13 cellular contexts compared by ENCODE assay signal in the genomic region with DNA sequence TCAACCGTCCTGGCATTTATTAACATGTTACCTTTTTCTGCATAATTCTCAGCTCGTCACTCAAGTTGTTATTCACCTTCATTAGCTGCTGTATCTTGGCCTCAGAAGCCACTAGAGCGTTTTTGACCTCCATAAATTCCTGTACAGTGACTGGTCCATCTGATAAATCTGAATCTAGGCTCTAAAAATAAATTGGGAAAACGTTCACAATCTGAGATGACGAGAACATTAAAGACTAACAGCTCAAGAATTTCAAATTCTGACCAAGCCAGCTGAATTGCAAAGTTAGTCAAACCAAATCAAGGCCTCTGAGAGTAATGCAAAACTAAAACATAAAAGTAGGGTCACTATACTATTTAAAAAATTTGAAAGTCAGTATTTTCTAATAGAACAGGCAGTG. TPM values are rescaled to one million over a fixed set of nuclear protein-coding genes. Genes with fewer than 3 reads are reported as not detected.
DNase-seq lines count a peak whose midpoint lies in the region; ATAC-seq and TF ChIP-seq lines count a peak whose summit lies in the region.
"Had no signal": no experiment of that assay in that cellular context is flagged by ENCODE, and none has a peak within 500 bp of the region (broad histone marks: within the 10 kb centered on the region; RNA-seq: fewer than 3 reads in every experiment).

No MANE protein-coding gene starts in this region.

- peaks cover 25% of the 10 kb centered on the region for H3K4me1 Mint-ChIP-seq in CD8-positive, alpha-beta T cell (ENCODE audit: low read depth)

- peaks cover 9 to 72% (median 15%) of the 10 kb centered on the region in 4 donors for H3K36me3 ChIP-seq in sigmoid colon
- peaks cover 41% of the 10 kb centered on the region for H3K36me3 ChIP-seq in CD8-positive, alpha-beta T cell (ENCODE audit: insufficient read depth, low read length)

- H3K27ac ChIP-seq in sigmoid colon, result peak overlapping the region; percentile 49 to 77 (median 71)
- H3K27ac ChIP-seq in CD8-positive, alpha-beta T cell (ENCODE audit: low read depth, low read length), result no peak overlapping the region

- CTCF ChIA-PET in CD8-positive, alpha-beta T cell (lab: Charles Lee), result no interaction called here

- H3K36me3 Mint-ChIP-seq in CD8-positive, alpha-beta T cell, result peaks cover 94% of the 10 kb centered on the region

- no peak overlapping the region for H3K27ac Mint-ChIP-seq in CD8-positive, alpha-beta T cell
- H3K27ac Mint-ChIP-seq: activated CD4-positive, alpha-beta T cell treated with anti-CD3 and anti-CD28 coated beads, Interleukin-2, amount 10 ng/mL, durations not matched to agents 7 days and 5 days had no signal

- TF ChIP-seq EP300 in sigmoid colon (IDR thresholded peaks at IDR 0.05), result no peak

- no peaks in the 10 kb centered on the region for H3K27me3 ChIP-seq in sigmoid colon
- no peaks in the 10 kb centered on the region for H3K27me3 ChIP-seq in CD8-positive, alpha-beta T cell (ENCODE audit: insufficient read depth, low read length)

- no peak overlapping the region for H3K4me3 Mint-ChIP-seq in CD8-positive, alpha-beta T cell
- H3K4me3 Mint-ChIP-seq: activated CD4-positive, alpha-beta T cell treated with anti-CD3 and anti-CD28 coated beads, Interleukin-2, amount 10 ng/mL, durations not matched to agents 7 days and 5 days had no signal

- DNase-seq in GM03348 (ENCODE audit: low spot score), result peak; percentile 79
- DNase-seq in fibroblast of pulmonary artery (ENCODE audit: low read depth), result peak; percentile 81
- no peak for DNase-seq in sigmoid colon
- no peak for DNase-seq in CD8-positive, alpha-beta T cell
- no peak for DNase-seq in activated CD4-positive, CD25-positive, alpha-beta regulatory T cell treated with anti-CD3 and anti-CD28 coated beads, Interleukin-2, amount 50 U/mL, for 72 hours
- DNase-seq: activated CD4-positive, alpha-beta T cell treated with anti-CD3 and anti-CD28 coated beads, Interleukin-2, amount 10 ng/mL, durations not matched to agents 7 days and 5 days; aorta; GF-D8; NCI-H1092; stimulated activated naive CD8-positive, alpha-beta T cell treated with anti-CD3 and anti-CD28 coated beads, Interleukin-15, Interleukin-2, amounts not matched to agents 100 U/mL and 50 U/mL, for 24 hours had no signal

- TF ChIP-seq CTCF in fibroblast of pulmonary artery (IDR thresholded peaks at IDR 0.05; ENCODE audit: low read length, missing control alignments), result no peak
- no peak for TF ChIP-seq CTCF in sigmoid colon (IDR thresholded peaks at IDR 0.05)
- no peak for TF ChIP-seq CTCF in CD8-positive, alpha-beta T cell (IDR thresholded peaks at IDR 0.05)

- POLR2A ChIA-PET in CD8-positive, alpha-beta T cell (lab: Charles Lee), result no interaction called here

- H3K9me3 ChIP-seq in sigmoid colon, result no peaks in the 10 kb centered on the region
- H3K9me3 ChIP-seq in CD8-positive, alpha-beta T cell (ENCODE audit: low read length), result no peaks in the 10 kb centered on the region

- H3K4me3 ChIP-seq in fibroblast of pulmonary artery (replicated peaks; ENCODE audit: low read depth, low read length) (no peak overlapping the region), sigmoid colon (no peak overlapping the region)
- no peak overlapping the region for H3K4me3 ChIP-seq in CD8-positive, alpha-beta T cell (ENCODE audit: low read depth, low read length)

- peak; percentile 79 for ATAC-seq in SK-N-SH treated with all-trans-retinoic acid at 6 μM for 48 hours
- no peak for ATAC-seq in GM21360 (IDR thresholded peaks at IDR 0.05; ENCODE audit: unreplicated experiment)
- no peak for ATAC-seq in HG03280 (IDR thresholded peaks at IDR 0.05; ENCODE audit: unreplicated experiment)
- no peak for ATAC-seq in CD8-positive, alpha-beta T cell
- ATAC-seq: stimulated activated naive CD8-positive, alpha-beta T cell treated with anti-CD3 and anti-CD28 coated beads, Interleukin-15, Interleukin-2, amounts not matched to agents 100 U/mL and 50 U/mL, for 24 hours had no signal

- no peaks in the 10 kb centered on the region for H3K27me3 Mint-ChIP-seq in CD8-positive, alpha-beta T cell (ENCODE audit: low read depth)
- H3K27me3 Mint-ChIP-seq: activated CD4-positive, alpha-beta T cell treated with anti-CD3 and anti-CD28 coated beads, Interleukin-2, amount 10 ng/mL, durations not matched to agents 7 days and 5 days had no signal

- WGBS in sigmoid colon, 2 donors, result 83 to 88% methylated on average over 5 of the region's 5 CpGs

- H3K9me3 Mint-ChIP-seq in CD8-positive, alpha-beta T cell, result no peaks in the 10 kb centered on the region
- H3K9me3 Mint-ChIP-seq: activated CD4-positive, alpha-beta T cell treated with anti-CD3 and anti-CD28 coated beads, Interleukin-2, amount 10 ng/mL, durations not matched to agents 7 days and 5 days had no signal

- TF ChIP-seq POLR2A in sigmoid colon (IDR thresholded peaks at IDR 0.05), result no peak

- intact Hi-C loops in sigmoid colon (cut with DNase I), result no loop called here
- intact Hi-C loops in CD8-positive, alpha-beta T cell (cut with DNase I, micrococcal nuclease), result no loop called here

- H3K4me1 ChIP-seq in sigmoid colon, result peaks cover 0 to 69% (median 57%) of the 10 kb centered on the region in 4 donors
- peaks cover 11% of the 10 kb centered on the region for H3K4me1 ChIP-seq in CD8-positive, alpha-beta T cell (ENCODE audit: insufficient read depth, low read length)

TF ChIP-seq in SK-N-SH treated with all-trans-retinoic acid at 6 μM for 48 hours, 23 proteins besides CTCF, POLR2A, EP300 and RAD21:
- TF ChIP-seq ZNF70 (CRISPR knock-in tag; IDR thresholded peaks at IDR 0.05) (no peak), ISL1 (CRISPR knock-in tag; IDR thresholded peaks at IDR 0.05) (0 out of 2 replicates have a peak, but pooled peaks have one; percentile 41), ZFP30 (CRISPR knock-in tag; IDR thresholded peaks at IDR 0.05) (no peak), GLIS3 (CRISPR knock-in tag; IDR thresholded peaks at IDR 0.05) (no peak), ZC3H10 (CRISPR knock-in tag; IDR thresholded peaks at IDR 0.05) (no peak), ZNF8 (CRISPR knock-in tag; IDR thresholded peaks at IDR 0.05) (no peak), TCF4 (CRISPR knock-in tag; IDR thresholded peaks at IDR 0.05; ENCODE audit: borderline replicate concordance) (no peak), BACH2 (CRISPR knock-in tag; IDR thresholded peaks at IDR 0.05; ENCODE audit: borderline replicate concordance) (no peak), ARNTL (CRISPR knock-in tag; IDR thresholded peaks at IDR 0.05; ENCODE audit: borderline replicate concordance, low read depth) (no peak)
- TF ChIP-seq, protein P1, sequence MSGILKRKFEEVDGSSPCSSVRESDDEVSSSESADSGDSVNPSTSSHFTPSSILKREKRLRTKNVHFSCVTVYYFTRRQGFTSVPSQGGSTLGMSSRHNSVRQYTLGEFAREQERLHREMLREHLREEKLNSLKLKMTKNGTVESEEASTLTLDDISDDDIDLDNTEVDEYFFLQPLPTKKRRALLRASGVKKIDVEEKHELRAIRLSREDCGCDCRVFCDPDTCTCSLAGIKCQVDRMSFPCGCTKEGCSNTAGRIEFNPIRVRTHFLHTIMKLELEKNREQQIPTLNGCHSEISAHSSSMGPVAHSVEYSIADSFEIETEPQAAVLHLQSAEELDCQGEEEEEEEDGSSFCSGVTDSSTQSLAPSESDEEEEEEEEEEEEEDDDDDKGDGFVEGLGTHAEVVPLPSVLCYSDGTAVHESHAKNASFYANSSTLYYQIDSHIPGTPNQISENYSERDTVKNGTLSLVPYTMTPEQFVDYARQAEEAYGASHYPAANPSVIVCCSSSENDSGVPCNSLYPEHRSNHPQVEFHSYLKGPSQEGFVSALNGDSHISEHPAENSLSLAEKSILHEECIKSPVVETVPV (CRISPR knock-in tag; IDR thresholded peaks at IDR 0.05), result no peak
- TF ChIP-seq, protein P2, sequence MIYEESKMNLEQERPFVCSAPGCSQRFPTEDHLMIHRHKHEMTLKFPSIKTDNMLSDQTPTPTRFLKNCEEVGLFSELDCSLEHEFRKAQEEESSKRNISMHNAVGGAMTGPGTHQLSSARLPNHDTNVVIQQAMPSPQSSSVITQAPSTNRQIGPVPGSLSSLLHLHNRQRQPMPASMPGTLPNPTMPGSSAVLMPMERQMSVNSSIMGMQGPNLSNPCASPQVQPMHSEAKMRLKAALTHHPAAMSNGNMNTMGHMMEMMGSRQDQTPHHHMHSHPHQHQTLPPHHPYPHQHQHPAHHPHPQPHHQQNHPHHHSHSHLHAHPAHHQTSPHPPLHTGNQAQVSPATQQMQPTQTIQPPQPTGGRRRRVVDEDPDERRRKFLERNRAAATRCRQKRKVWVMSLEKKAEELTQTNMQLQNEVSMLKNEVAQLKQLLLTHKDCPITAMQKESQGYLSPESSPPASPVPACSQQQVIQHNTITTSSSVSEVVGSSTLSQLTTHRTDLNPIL (CRISPR knock-in tag; IDR thresholded peaks at IDR 0.05; ENCODE audit: low read depth), result 0 out of 2 replicates have a peak, but pooled peaks have one; percentile 53
- TF ChIP-seq, protein P3, sequence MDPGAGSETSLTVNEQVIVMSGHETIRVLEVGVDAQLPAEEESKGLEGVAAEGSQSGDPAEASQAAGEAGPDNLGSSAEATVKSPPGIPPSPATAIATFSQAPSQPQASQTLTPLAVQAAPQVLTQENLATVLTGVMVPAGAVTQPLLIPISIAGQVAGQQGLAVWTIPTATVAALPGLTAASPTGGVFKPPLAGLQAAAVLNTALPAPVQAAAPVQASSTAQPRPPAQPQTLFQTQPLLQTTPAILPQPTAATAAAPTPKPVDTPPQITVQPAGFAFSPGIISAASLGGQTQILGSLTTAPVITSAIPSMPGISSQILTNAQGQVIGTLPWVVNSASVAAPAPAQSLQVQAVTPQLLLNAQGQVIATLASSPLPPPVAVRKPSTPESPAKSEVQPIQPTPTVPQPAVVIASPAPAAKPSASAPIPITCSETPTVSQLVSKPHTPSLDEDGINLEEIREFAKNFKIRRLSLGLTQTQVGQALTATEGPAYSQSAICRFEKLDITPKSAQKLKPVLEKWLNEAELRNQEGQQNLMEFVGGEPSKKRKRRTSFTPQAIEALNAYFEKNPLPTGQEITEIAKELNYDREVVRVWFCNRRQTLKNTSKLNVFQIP (CRISPR knock-in tag; IDR thresholded peaks at IDR 0.05; ENCODE audit: borderline replicate concordance, low read depth), result no peak

RNA-seq across cellular contexts. Expression of a gene that starts 45.0 kb away (rescaled TPM):
- total RNA-seq in sigmoid colon, result 10 to 100 TPM; 26.7 to 54.6 (median 35.1) TPM
- 10 to 100 TPM in 1 of 3 donors, 1 to 10 TPM in 2; 6.0 to 25.2 (median 7.9) TPM for polyA plus RNA-seq in sigmoid colon
- total RNA-seq in CD8-positive, alpha-beta T cell, result 10 to 100 TPM; 47.6 to 57.9 TPM

RNA-seq across cellular contexts. Expression of a gene that starts 48.1 kb away (rescaled TPM):
- 10 to 100 TPM; 72.4 to 85.3 (median 76.0) TPM for total RNA-seq in sigmoid colon
- 10 to 100 TPM; 21.6 to 37.5 (median 31.3) TPM for polyA plus RNA-seq in sigmoid colon
- total RNA-seq in CD8-positive, alpha-beta T cell, result 10 to 100 TPM; 38.8 to 41.7 TPM

RNA-seq across cellular contexts. Expression of a gene that starts 51.1 kb away (rescaled TPM):
- 10 to 100 TPM; 12.8 to 42.9 (median 16.3) TPM for total RNA-seq in sigmoid colon
- 10 to 100 TPM; 12.5 to 18.1 (median 13.8) TPM for polyA plus RNA-seq in sigmoid colon
- 10 to 100 TPM; 11.4 to 15.7 TPM for total RNA-seq in CD8-positive, alpha-beta T cell

Comparison
In these comparisons a context has a peak if more than half of its experiments do, and no peak if none do; other contexts are left out.
1. DNase-seq: peak in GM03348 (single experiment) and fibroblast of pulmonary artery (single experiment); none in sigmoid colon (single experiment), CD8-positive, alpha-beta T cell (0 of 7) and activated CD4-positive, CD25-positive, alpha-beta regulatory T cell treated with anti-CD3 and anti-CD28 coated beads, Interleukin-2, amount 50 U/mL, for 72 hours (single experiment).